9 cellular contexts compared by ENCODE assay signal in genomic region chr1:155166373-155167165, GRCh38. TPM values are rescaled to one million over a fixed set of nuclear protein-coding genes. Genes with fewer than 3 reads are reported as not detected.
A peak's percentile ranks its signal among the peaks of the same experiment; 100 is the strongest.
DNase-seq lines count a peak whose midpoint lies in the region; ATAC-seq and TF ChIP-seq lines count a peak whose summit lies in the region.
"Had no signal": no experiment of that assay in that cellular context is flagged by ENCODE, and none has a peak within 500 bp of the region (broad histone marks: within the 10 kb centered on the region; RNA-seq: fewer than 3 reads in every experiment).

No MANE protein-coding gene starts in this region.

- H3K4me1 Mint-ChIP-seq in Calu3 (ENCODE audit: low read depth, unreplicated experiment): no peaks in the 10 kb centered on the region

- H3K27ac ChIP-seq in BLaER1 treated with 17β-estradiol and CSF1 and Interleukin-3, amounts not matched to agents 10 nM and 100 nM: peak overlapping the region in 10 of 11 experiments; percentile 38 to 92 (median 82); a peak in 19 of 22 replicates

- no peak overlapping the region for H3K27ac Mint-ChIP-seq in Calu3 (ENCODE audit: unreplicated experiment)

- no peaks in the 10 kb centered on the region for H3K27me3 ChIP-seq in BLaER1 treated with 17β-estradiol and CSF1 and Interleukin-3, amounts not matched to agents 10 nM and 100 nM

- BruUV-seq in Calu3 (replicated peaks; lab: Mats Ljungman, UMichigan): no TSS peak

- H3K4me1 ChIP-seq in BLaER1 treated with 17β-estradiol and CSF1 and Interleukin-3, amounts not matched to agents 10 nM and 100 nM: peaks cover 23 to 43% (median 38%) of the 10 kb centered on the region in 10 experiments

- peak overlapping the region in 8 of 10 experiments; percentile 10 to 59 (median 44); a peak in 13 of 20 replicates for H3K4me3 ChIP-seq in BLaER1 treated with 17β-estradiol and CSF1 and Interleukin-3, amounts not matched to agents 10 nM and 100 nM

- intact Hi-C loops in Calu3 (cut with micrococcal nuclease; ENCODE audit: unreplicated experiment): loop anchor here (1.0 to 5.0 kb wide), 3 partner anchors 39 to 75 kb away; partner anchors contain the start of gene EFNA1

- peaks cover 0 to 21% (median 0%) of the 10 kb centered on the region in 11 experiments; a peak in 5 of 22 replicates for H4K20me1 ChIP-seq in BLaER1 treated with 17β-estradiol and CSF1 and Interleukin-3, amounts not matched to agents 10 nM and 100 nM

- H3K36me3 Mint-ChIP-seq in Calu3 (ENCODE audit: insufficient read depth, unreplicated experiment): peaks cover 25% of the 10 kb centered on the region

- peak overlapping the region in 10 of 11 experiments; percentile 37 to 81 (median 76); a peak in 20 of 22 replicates for H3K9ac ChIP-seq in BLaER1 treated with 17β-estradiol and CSF1 and Interleukin-3, amounts not matched to agents 10 nM and 100 nM

- H3K9me3 ChIP-seq in BLaER1 treated with 17β-estradiol and CSF1 and Interleukin-3, amounts not matched to agents 10 nM and 100 nM (replicated peaks in 1 of 11): peaks cover 6 to 11% (median 9%) of the 10 kb centered on the region in 11 experiments; a peak in 13 of 22 replicates

- H3K27me3 Mint-ChIP-seq in Calu3 (ENCODE audit: unreplicated experiment): no peaks in the 10 kb centered on the region

- TF ChIP-seq CTCF in Calu3 (IDR thresholded peaks at IDR 0.05; ENCODE audit: unreplicated experiment): no peak

- no peak for ATAC-seq in HG02678 (IDR thresholded peaks at IDR 0.05; ENCODE audit: unreplicated experiment)
- no peak for ATAC-seq in HG02852 (IDR thresholded peaks at IDR 0.05; ENCODE audit: unreplicated experiment)
- no peak for ATAC-seq in HG02938 (IDR thresholded peaks at IDR 0.05; ENCODE audit: unreplicated experiment)

- H3K36me3 ChIP-seq in BLaER1 treated with 17β-estradiol and CSF1 and Interleukin-3, amounts not matched to agents 10 nM and 100 nM: peaks cover 26 to 32% (median 30%) of the 10 kb centered on the region in 11 experiments

- peak overlapping the region; percentile 79 to 97 (median 89) for H3K4me2 ChIP-seq in BLaER1 treated with 17β-estradiol and CSF1 and Interleukin-3, amounts not matched to agents 10 nM and 100 nM

- H3K9me3 Mint-ChIP-seq in Calu3 (ENCODE audit: low read depth, unreplicated experiment): no peaks in the 10 kb centered on the region

- H3K4me3 Mint-ChIP-seq in Calu3 (ENCODE audit: low read depth, unreplicated experiment): no peak overlapping the region

- CTCF ChIA-PET in Calu3 (lab: Charles Lee): interaction anchor here (0.5 to 3.5 kb wide), 17 partner anchors 16 to 193 kb away, joined by 3 to 68 read pairs (median 5); partner anchors contain the start of gene EFNA1

- DNase-seq in NCI-H1417 treated with DMSO at 0.1 percent for 48 hours (lab: John Stamatoyannopoulos, UW) (peak; percentile 68), epidermal melanocyte (ENCODE audit: insufficient read length, low spot score) (peak; percentile 11), mesenteric fat pad (ENCODE audit: low spot score) (peak; percentile 89), Calu3 (no peak)

RNA-seq across cellular contexts. Expression of gene KRTCAP2, which starts 6.5 kb away (rescaled TPM):
- total RNA-seq in mesenteric fat pad: 155 TPM
- 236 TPM in 2 replicates for total RNA-seq in Calu3 (2022)

RNA-seq across cellular contexts. Expression of gene TRIM46, which starts 7.1 kb away (rescaled TPM):
- total RNA-seq in mesenteric fat pad (0.22 TPM), Calu3 (2022) (1.1 and 1.8 TPM in 2 replicates)

RNA-seq across cellular contexts. Expression of gene DPM3, which starts 26.2 kb away (rescaled TPM):
- 76.2 TPM for total RNA-seq in mesenteric fat pad
- total RNA-seq in Calu3 (2022): 38.7 and 41.1 TPM in 2 replicates

RNA-seq across cellular contexts. Expression of gene SLC50A1, which starts 30.9 kb away (rescaled TPM):
- total RNA-seq in mesenteric fat pad: 30.2 TPM
- 68.5 and 72.0 TPM in 2 replicates for total RNA-seq in Calu3 (2022)

RNA-seq across cellular contexts. Expression of gene EFNA1, which starts 38.9 kb away (rescaled TPM):
- 17.8 TPM for total RNA-seq in mesenteric fat pad
- total RNA-seq in Calu3 (2022): 33.7 and 41.7 TPM in 2 replicates
- total RNA-seq: T-helper 2 cell treated with Interferon-gamma antibody and Interleukin-4, amounts not matched to agents 100 ng/mL and 5 ng/mL, for 36 hours had no signal
